In the genomic region with DNA sequence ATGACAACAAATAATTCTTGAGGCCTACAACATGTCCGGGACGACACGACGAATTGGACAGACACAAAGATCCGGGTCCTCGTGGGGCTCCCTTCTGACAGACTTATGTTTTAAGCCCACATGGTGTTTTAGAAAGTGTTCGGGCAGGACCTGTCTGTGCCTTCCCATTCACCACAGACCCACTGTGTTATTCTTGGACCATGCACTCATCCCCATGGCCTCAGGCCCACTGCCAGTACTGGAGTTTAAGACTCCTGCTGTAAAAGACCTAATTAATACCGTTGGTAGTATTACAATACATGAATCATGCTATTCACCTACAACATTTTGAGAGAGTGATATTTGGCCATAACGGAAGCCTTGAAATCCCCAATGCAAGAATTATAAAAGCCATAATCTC, we compare ENCODE assay signal across 26 cellular contexts. TPM values are rescaled to one million over a fixed set of nuclear protein-coding genes. Genes with fewer than 3 reads are reported as not detected.
"Had no signal": no experiment of that assay in that cellular context is flagged by ENCODE, and none has a peak within 500 bp of the region (broad histone marks: within the 10 kb centered on the region; RNA-seq: fewer than 3 reads in every experiment).

No MANE protein-coding gene starts in this region.

- H3K9me3 ChIP-seq: thyroid gland, upper lobe of right lung had no signal

- H3K4me1 ChIP-seq: neural progenitor cell, upper lobe of right lung had no signal

- H3K27me3 Mint-ChIP-seq: activated CD4-positive, alpha-beta memory T cell treated with anti-CD3 and anti-CD28 coated beads for 36 hours; activated naive CD8-positive, alpha-beta T cell treated with anti-CD3 and anti-CD28 coated beads, Interleukin-2, amount 10 ng/mL, durations not matched to agents 7 days and 5 days; dendritic cell treated with granulocyte-macrophage colony-stimulating factor and Interleukin-4, amounts not matched to agents 40 ng/mL and 50 ng/mL, for 4 days; memory B cell; naive B cell; stimulated activated naive CD8-positive, alpha-beta T cell treated with anti-CD3 and anti-CD28 coated beads, Interleukin-15, Interleukin-2, amounts not matched to agents 100 ng/mL and 50 ng/mL, for 24 hours; T-helper 17 cell had no signal

- DNase-seq: activated CD4-positive, alpha-beta memory T cell treated with anti-CD3 and anti-CD28 coated beads for 36 hours; activated CD4-positive, alpha-beta T cell treated with anti-CD3 and anti-CD28 coated beads for 4 hours; activated CD4-positive, CD25-positive, alpha-beta regulatory T cell; activated effector memory CD4-positive, alpha-beta T cell treated with Interleukin-2 at 50 U/mL for 16 hours; activated naive CD4-positive, alpha-beta T cell treated with anti-CD3 and anti-CD28 coated beads for 36 hours; activated naive CD8-positive, alpha-beta T cell treated with anti-CD3 and anti-CD28 coated beads, Interleukin-2, amount 10 ng/mL, durations not matched to agents 7 days and 5 days; activated T-cell treated with anti-CD3 and anti-CD28 coated beads, Interleukin-2, amount 50 U/mL, for 72 hours; amniotic stem cell; caudate nucleus; effector CD4-positive, alpha-beta T cell; erythroblast; foreskin keratinocyte; hippocampal formation; naive B cell; stimulated activated CD4-positive, alpha-beta T cell treated with anti-CD3 and anti-CD28 coated beads, Interleukin-12 subunit alpha, Interleukin-12 subunit beta, amount 100 ng/mL, for 4 hours; stimulated activated CD4-positive, alpha-beta T cell treated with anti-CD3 and anti-CD28 coated beads, Interleukin-4, amount 100 ng/mL, for 4 hours; substantia nigra; T-helper 17 cell; thyroid gland; upper lobe of right lung had no signal

- H3K27ac Mint-ChIP-seq: activated CD4-positive, alpha-beta memory T cell treated with anti-CD3 and anti-CD28 coated beads for 36 hours; activated naive CD4-positive, alpha-beta T cell treated with anti-CD3 and anti-CD28 coated beads for 36 hours; activated naive CD8-positive, alpha-beta T cell treated with anti-CD3 and anti-CD28 coated beads, Interleukin-2, amount 10 ng/mL, durations not matched to agents 7 days and 5 days; activated T-cell treated with anti-CD3 and anti-CD28 coated beads, Interleukin-2, amount 50 U/mL, for 72 hours; dendritic cell treated with granulocyte-macrophage colony-stimulating factor and Interleukin-4, amounts not matched to agents 40 ng/mL and 50 ng/mL, for 4 days; neural progenitor cell; stimulated activated naive CD8-positive, alpha-beta T cell treated with anti-CD3 and anti-CD28 coated beads, Interleukin-15, Interleukin-2, amounts not matched to agents 100 ng/mL and 50 ng/mL, for 24 hours; T-helper 17 cell had no signal

- H3K4me3 ChIP-seq: neural progenitor cell, thyroid gland, upper lobe of right lung had no signal

- H3K27ac ChIP-seq: foreskin keratinocyte, neural progenitor cell, thyroid gland, upper lobe of right lung had no signal

- ATAC-seq: activated T-cell treated with anti-CD3 and anti-CD28 coated beads, Interleukin-2, amount 50 U/mL, for 72 hours; foreskin keratinocyte; T-helper 17 cell; upper lobe of right lung had no signal

- H3K9me3 Mint-ChIP-seq: activated CD4-positive, alpha-beta memory T cell treated with anti-CD3 and anti-CD28 coated beads for 36 hours; activated naive CD4-positive, alpha-beta T cell treated with anti-CD3 and anti-CD28 coated beads for 36 hours; activated naive CD8-positive, alpha-beta T cell treated with anti-CD3 and anti-CD28 coated beads, Interleukin-2, amount 10 ng/mL, durations not matched to agents 7 days and 5 days; activated T-cell treated with anti-CD3 and anti-CD28 coated beads, Interleukin-2, amount 50 U/mL, for 72 hours; dendritic cell treated with granulocyte-macrophage colony-stimulating factor and Interleukin-4, amounts not matched to agents 40 ng/mL and 50 ng/mL, for 4 days; memory B cell; naive B cell; stimulated activated naive CD8-positive, alpha-beta T cell treated with anti-CD3 and anti-CD28 coated beads, Interleukin-15, Interleukin-2, amounts not matched to agents 100 ng/mL and 50 ng/mL, for 24 hours had no signal

- H3K4me3 Mint-ChIP-seq: activated CD4-positive, alpha-beta memory T cell treated with anti-CD3 and anti-CD28 coated beads for 36 hours; activated naive CD4-positive, alpha-beta T cell treated with anti-CD3 and anti-CD28 coated beads for 36 hours; activated naive CD8-positive, alpha-beta T cell treated with anti-CD3 and anti-CD28 coated beads, Interleukin-2, amount 10 ng/mL, durations not matched to agents 7 days and 5 days; activated T-cell treated with anti-CD3 and anti-CD28 coated beads, Interleukin-2, amount 50 U/mL, for 72 hours; brain; dendritic cell treated with granulocyte-macrophage colony-stimulating factor and Interleukin-4, amounts not matched to agents 40 ng/mL and 50 ng/mL, for 4 days; memory B cell; neural progenitor cell; stimulated activated naive CD8-positive, alpha-beta T cell treated with anti-CD3 and anti-CD28 coated beads, Interleukin-15, Interleukin-2, amounts not matched to agents 100 ng/mL and 50 ng/mL, for 24 hours; T-helper 17 cell had no signal

- H3K27me3 ChIP-seq: foreskin keratinocyte, neural progenitor cell, thyroid gland, upper lobe of right lung had no signal

RNA-seq across cellular contexts. Expression of a gene that starts 49.5 kb away (rescaled TPM):
- total RNA-seq: activated CD4-positive, alpha-beta memory T cell treated with anti-CD3 and anti-CD28 coated beads for 36 hours; activated naive CD4-positive, alpha-beta T cell treated with anti-CD3 and anti-CD28 coated beads for 36 hours; activated naive CD8-positive, alpha-beta T cell treated with anti-CD3 and anti-CD28 coated beads, Interleukin-2, amount 10 ng/mL, durations not matched to agents 7 days and 5 days; foreskin keratinocyte; renal cortical epithelial cell had no signal
- polyA plus RNA-seq: foreskin keratinocyte had no signal
